30 cellular contexts compared by ENCODE assay signal in genomic region chrX:17888421-17888820, GRCh38. TPM values are rescaled to one million over a fixed set of nuclear protein-coding genes. Genes with fewer than 3 reads are reported as not detected.
"Had no signal": no experiment of that assay in that cellular context is flagged by ENCODE, and none has a peak within 500 bp of the region (broad histone marks: within the 10 kb centered on the region; RNA-seq: fewer than 3 reads in every experiment).

No MANE protein-coding gene starts in this region.

- H3K36me3 ChIP-seq: adrenal gland, ovary, spleen, suprapubic skin, tibial artery had no signal

- H3K27ac Mint-ChIP-seq: activated CD4-positive, alpha-beta memory T cell treated with anti-CD3 and anti-CD28 coated beads for 36 hours; activated naive CD4-positive, alpha-beta T cell treated with anti-CD3 and anti-CD28 coated beads for 36 hours; activated naive CD8-positive, alpha-beta T cell treated with anti-CD3 and anti-CD28 coated beads for 36 hours; activated T-helper 1 cell treated with anti-CD3 and anti-CD28 coated beads, Interleukin-12 subunit alpha, Interleukin-12 subunit beta, Interleukin-2, Interleukin-4 antibody, amounts not matched to agents 30 ng/mL and 10 ng/mL and 1 ng/mL, durations not matched to agents 14 hours and 24 hours and 36 hours; nephron progenitor cell; T-helper 1 cell treated with Interleukin-12 subunit alpha and Interleukin-12 subunit beta and Interleukin-4 antibody, amounts not matched to agents 30 μg/mL and 1 μg/mL, for 36 hours had no signal

- H3K4me1 Mint-ChIP-seq: nephron progenitor cell had no signal

- H3K9me3 ChIP-seq: adrenal gland, body of pancreas, ovary, spleen, suprapubic skin, tibial artery had no signal

- H3K27ac ChIP-seq: adrenal gland, body of pancreas, foreskin keratinocyte, ovary, spleen, suprapubic skin, tibial artery, VCaP had no signal

- H3K4me3 ChIP-seq: adrenal gland, body of pancreas, ovary, spleen, suprapubic skin, tibial artery had no signal

- H3K36me3 Mint-ChIP-seq: activated CD4-positive, alpha-beta memory T cell treated with anti-CD3 and anti-CD28 coated beads for 36 hours; activated naive CD8-positive, alpha-beta T cell treated with anti-CD3 and anti-CD28 coated beads for 36 hours had no signal

- H3K4me1 ChIP-seq: adrenal gland, body of pancreas, foreskin keratinocyte, spleen, suprapubic skin, tibial artery had no signal

- DNase-seq: activated CD4-positive, alpha-beta memory T cell treated with anti-CD3 and anti-CD28 coated beads for 36 hours; activated CD4-positive, alpha-beta T cell treated with anti-CD3 and anti-CD28 coated beads for 48 hours; activated CD8-positive, alpha-beta memory T cell treated with anti-CD3 and anti-CD28 coated beads, Interleukin-2, amount 50 U/mL, for 4 hours; activated effector memory CD4-positive, alpha-beta T cell treated with anti-CD3 and anti-CD28 coated beads, Interleukin-2, amount 50 U/mL, for 16 hours; activated naive CD4-positive, alpha-beta T cell treated with anti-CD3 and anti-CD28 coated beads for 36 hours; activated naive CD8-positive, alpha-beta T cell treated with anti-CD3 and anti-CD28 coated beads for 36 hours; activated T-cell treated with anti-CD3 and anti-CD28 coated beads, Interleukin-2, amount 50 U/mL, for 1 hour; adrenal gland; aorta; body of pancreas; dermis blood vessel endothelial cell; effector CD8-positive, alpha-beta T cell; foreskin keratinocyte; islet precursor cell; left cardiac atrium; left ventricle myocardium superior; nephron progenitor cell; ovary; right cardiac atrium; spleen; stimulated activated naive CD4-positive, alpha-beta T cell; SW 1271; T-helper 9 cell; tibial artery had no signal

- ATAC-seq: activated CD4-positive, CD25-positive, alpha-beta regulatory T cell treated with anti-CD3 and anti-CD28 coated beads, Interleukin-2, amount 50 U/mL, for 24 hours; body of pancreas; foreskin keratinocyte; left cardiac atrium; left ventricle myocardium superior; right cardiac atrium had no signal

- H3K4me3 Mint-ChIP-seq: activated CD4-positive, alpha-beta memory T cell treated with anti-CD3 and anti-CD28 coated beads for 36 hours; activated naive CD4-positive, alpha-beta T cell treated with anti-CD3 and anti-CD28 coated beads for 36 hours; activated naive CD8-positive, alpha-beta T cell treated with anti-CD3 and anti-CD28 coated beads for 36 hours; activated T-helper 1 cell treated with anti-CD3 and anti-CD28 coated beads, Interleukin-12 subunit alpha, Interleukin-12 subunit beta, Interleukin-2, Interleukin-4 antibody, amounts not matched to agents 30 ng/mL and 10 ng/mL and 1 ng/mL, durations not matched to agents 14 hours and 24 hours and 36 hours; nephron progenitor cell; T-helper 1 cell treated with Interleukin-12 subunit alpha and Interleukin-12 subunit beta and Interleukin-4 antibody, amounts not matched to agents 30 μg/mL and 1 μg/mL, for 36 hours had no signal

- H3K9me3 Mint-ChIP-seq: activated CD4-positive, alpha-beta memory T cell treated with anti-CD3 and anti-CD28 coated beads for 36 hours; activated naive CD4-positive, alpha-beta T cell treated with anti-CD3 and anti-CD28 coated beads for 36 hours; activated T-helper 1 cell treated with anti-CD3 and anti-CD28 coated beads, Interleukin-12 subunit alpha, Interleukin-12 subunit beta, Interleukin-2, Interleukin-4 antibody, amounts not matched to agents 30 ng/mL and 10 ng/mL and 1 ng/mL, durations not matched to agents 14 hours and 24 hours and 36 hours; T-helper 1 cell treated with Interleukin-12 subunit alpha and Interleukin-12 subunit beta and Interleukin-4 antibody, amounts not matched to agents 30 μg/mL and 1 μg/mL, for 36 hours had no signal

- H3K27me3 ChIP-seq: body of pancreas, foreskin keratinocyte, ovary, suprapubic skin, tibial artery had no signal

- FAIRE-seq: TTC549 had no signal

RNA-seq across cellular contexts. Expression of gene RAI2, which starts 27.3 kb away (rescaled TPM):
- total RNA-seq: foreskin keratinocyte had no signal
- polyA plus RNA-seq: foreskin keratinocyte had no signal
